9 cellular contexts compared by ENCODE assay signal in the genomic region with DNA sequence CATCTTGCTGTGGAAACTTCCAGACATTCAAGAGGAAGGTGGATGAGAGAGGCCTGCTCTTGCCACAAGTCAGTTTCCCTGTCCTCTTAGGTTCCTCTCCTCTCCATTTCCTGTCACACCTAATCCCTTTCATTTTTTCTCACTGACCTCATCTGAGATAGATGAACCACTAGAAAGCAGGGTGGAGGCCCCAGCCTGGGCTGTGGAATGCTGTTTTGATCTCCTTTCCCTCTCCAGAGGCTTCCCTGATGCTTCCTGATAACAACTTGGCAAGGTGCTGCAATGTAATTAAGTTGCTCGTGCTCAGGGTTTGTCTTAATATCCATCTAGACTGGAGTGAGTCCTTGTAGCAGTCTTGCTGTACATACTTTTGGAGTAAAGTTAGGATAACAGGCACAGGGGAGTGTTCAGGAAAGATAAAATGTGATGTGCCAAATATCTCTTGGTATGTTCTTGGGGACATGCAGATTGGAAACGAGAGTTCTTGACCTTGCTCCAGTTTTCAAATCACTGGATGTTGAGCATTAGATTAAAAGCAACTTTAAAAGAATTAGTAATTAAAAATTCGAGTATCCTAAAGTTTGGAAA. TPM values are rescaled to one million over a fixed set of nuclear protein-coding genes. Genes with fewer than 3 reads are reported as not detected.
DNase-seq lines count a peak whose midpoint lies in the region; ATAC-seq and TF ChIP-seq lines count a peak whose summit lies in the region.
"Had no signal": no experiment of that assay in that cellular context is flagged by ENCODE, and none has a peak within 500 bp of the region (broad histone marks: within the 10 kb centered on the region; RNA-seq: fewer than 3 reads in every experiment).

No MANE protein-coding gene starts in this region.

- ATAC-seq in HG02938 (IDR thresholded peaks at IDR 0.05; ENCODE audit: unreplicated experiment) (no peak), HG02885 (IDR thresholded peaks at IDR 0.05; ENCODE audit: poor library complexity, unreplicated experiment) (no peak)
- ATAC-seq in stimulated activated naive CD8-positive, alpha-beta T cell treated with anti-CD3 and anti-CD28 coated beads, Interleukin-15, amount 100 ng/mL, for 72 hours, result no peak

- H3K27ac Mint-ChIP-seq in stimulated activated naive CD8-positive, alpha-beta T cell treated with anti-CD3 and anti-CD28 coated beads, Interleukin-15, amount 100 ng/mL, for 72 hours, result peak overlapping the region in 1 of 2 donors; percentile 82

- no peaks in the 10 kb centered on the region for H3K9me3 Mint-ChIP-seq in stimulated activated naive CD8-positive, alpha-beta T cell treated with anti-CD3 and anti-CD28 coated beads, Interleukin-15, amount 100 ng/mL, for 72 hours

- H3K4me1 Mint-ChIP-seq in stimulated activated naive CD8-positive, alpha-beta T cell treated with anti-CD3 and anti-CD28 coated beads, Interleukin-15, amount 100 ng/mL, for 72 hours, result peaks cover 10% of the 10 kb centered on the region

- TF ChIP-seq CTCF in epithelial cell of esophagus (IDR thresholded peaks at IDR 0.05; ENCODE audit: insufficient read depth, low read depth, low read length, missing control alignments), result no peak

- DNase-seq in GM04503 (ENCODE audit: low read depth) (peak; percentile 47), NCI-H226 (peak; percentile 94), epithelial cell of esophagus (ENCODE audit: low read depth) (peak; percentile 85), renal cortical epithelial cell (ENCODE audit: low read depth) (peak; percentile 58)
- no peak for DNase-seq in stimulated activated CD4-positive, alpha-beta T cell treated with anti-CD3 and anti-CD28 coated beads, Interleukin-1b, Interleukin-23, amount 100 ng/mL, for 48 hours
- no peak for DNase-seq in stimulated activated naive CD8-positive, alpha-beta T cell treated with anti-CD3 and anti-CD28 coated beads, Interleukin-15, amount 100 ng/mL, for 72 hours

- H3K27me3 Mint-ChIP-seq in stimulated activated naive CD8-positive, alpha-beta T cell treated with anti-CD3 and anti-CD28 coated beads, Interleukin-15, amount 100 ng/mL, for 72 hours, result no peaks in the 10 kb centered on the region

- H3K4me3 ChIP-seq in epithelial cell of esophagus (ENCODE audit: low read length), result no peak overlapping the region
- H3K4me3 ChIP-seq: SK-N-MC had no signal

- no peak overlapping the region for H3K4me3 Mint-ChIP-seq in stimulated activated naive CD8-positive, alpha-beta T cell treated with anti-CD3 and anti-CD28 coated beads, Interleukin-15, amount 100 ng/mL, for 72 hours

RNA-seq across cellular contexts. Expression of a gene that starts 11.2 kb away (rescaled TPM):
- 38.6 and 40.8 TPM in 2 replicates for total RNA-seq in renal cortical epithelial cell

RNA-seq across cellular contexts. Expression of a gene that starts 11.8 kb away (rescaled TPM):
- total RNA-seq in renal cortical epithelial cell, result 20.5 and 23.7 TPM in 2 replicates

Comparison
In these comparisons a context has a peak if more than half of its experiments do, and no peak if none do; other contexts are left out.
1. DNase-seq: peak in GM04503 (single experiment), NCI-H226 (single experiment), epithelial cell of esophagus (single experiment) and renal cortical epithelial cell (single experiment); none in stimulated activated CD4-positive, alpha-beta T cell treated with anti-CD3 and anti-CD28 coated beads, Interleukin-1b, Interleukin-23, amount 100 ng/mL, for 48 hours (single experiment) and stimulated activated naive CD8-positive, alpha-beta T cell treated with anti-CD3 and anti-CD28 coated beads, Interleukin-15, amount 100 ng/mL, for 72 hours (0 of 2).